Comparison of ENCODE assay signal across 8 cellular contexts in the genomic region with DNA sequence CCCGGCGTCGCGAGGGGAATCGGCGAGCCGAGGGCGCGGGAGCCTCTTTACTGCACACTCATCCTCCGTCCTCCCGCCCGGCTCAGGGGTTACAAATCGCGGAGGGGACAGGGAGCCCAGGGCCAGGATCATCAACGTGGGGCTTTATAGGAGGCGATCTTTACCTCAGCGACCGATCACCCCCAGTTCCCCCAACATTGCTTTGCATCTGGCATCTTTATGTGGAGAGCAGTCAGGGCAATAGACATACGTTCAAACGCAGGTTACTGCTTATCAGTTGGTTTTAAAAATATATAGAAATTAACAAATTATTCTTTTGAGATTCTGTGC. TPM values are rescaled to one million over a fixed set of nuclear protein-coding genes. Genes with fewer than 3 reads are reported as not detected.
DNase-seq lines count a peak whose midpoint lies in the region; ATAC-seq and TF ChIP-seq lines count a peak whose summit lies in the region.

No MANE protein-coding gene starts in this region.

- no peak for TF ChIP-seq POLR2A in ovary (IDR thresholded peaks at IDR 0.05)

- H3K36me3 Mint-ChIP-seq in endodermal cell (ENCODE audit: low read depth), result no peaks in the 10 kb centered on the region

- 1% methylated on average over 20 of the region's 20 CpGs; no CpG with 5 or more reads in 1 of the 2 experiments for WGBS in endodermal cell (ENCODE audit: insufficient coverage in 1 of 2, insufficient read length in 1 of 2), 2 experiments
- WGBS in ovary, 3 donors, result 0 to 1% (median 0%) methylated on average over 20 of the region's 20 CpGs

- H3K4me3 Mint-ChIP-seq in endodermal cell, result peak overlapping the region; percentile 82

- intact Hi-C loops in Panc1 (cut with micrococcal nuclease; ENCODE audit: unreplicated experiment) (no loop called here), ovary (cut with DNase I) (no loop called here)

- ATAC-seq in HG02759 (IDR thresholded peaks at IDR 0.05; ENCODE audit: unreplicated experiment), result peak; percentile 16
- ATAC-seq in Panc1, result no peak

- H3K27ac ChIP-seq in Panc1 (ENCODE audit: low read length) (peak overlapping the region; percentile 87), endodermal cell (ENCODE audit: low read depth, low read length) (peak overlapping the region; percentile 85), ovary (peak overlapping the region; percentile 87 to 92)

- peak overlapping the region; percentile 87 to 96 for H3K4me3 ChIP-seq in Panc1 (ENCODE audit: low read depth in 2 of 2, low read length in 2 of 2)
- H3K4me3 ChIP-seq in endodermal cell (ENCODE audit: low read length), result peak overlapping the region; percentile 91
- H3K4me3 ChIP-seq in ovary, result peak overlapping the region; percentile 76

- no peaks in the 10 kb centered on the region for H3K9me3 ChIP-seq in Panc1 (ENCODE audit: control insufficient read depth, insufficient read depth, low read depth, low read length)
- no peaks in the 10 kb centered on the region for H3K9me3 ChIP-seq in endodermal cell (ENCODE audit: control insufficient read depth, low read length)
- H3K9me3 ChIP-seq in ovary, result no peaks in the 10 kb centered on the region

- in situ Hi-C loops in Panc1 (cut with HindIII; ENCODE audit: low pct_unique_long_range_greater_than_20kb, low sequenced_read_pairs), result no loop called here

- peaks cover 14% of the 10 kb centered on the region for H3K4me1 Mint-ChIP-seq in endodermal cell

- H3K27me3 ChIP-seq in Panc1 (ENCODE audit: control insufficient read depth, insufficient read depth, low read length) (no peaks in the 10 kb centered on the region), endodermal cell (ENCODE audit: control insufficient read depth, insufficient read depth, low read length, poor library complexity, severe bottlenecking) (peaks cover 32% of the 10 kb centered on the region), ovary (no peaks in the 10 kb centered on the region)

- H3K36me3 ChIP-seq in Panc1 (ENCODE audit: control insufficient read depth, insufficient read depth, low read length), result no peaks in the 10 kb centered on the region; the same call in 1 of the 2 replicates
- no peaks in the 10 kb centered on the region for H3K36me3 ChIP-seq in endodermal cell (ENCODE audit: control insufficient read depth, insufficient read depth, low read length)
- no peaks in the 10 kb centered on the region for H3K36me3 ChIP-seq in ovary

- H3K27ac Mint-ChIP-seq in endodermal cell, result peak overlapping the region; percentile 89

- DNase-seq in NCI-H146 (lab: John Stamatoyannopoulos, UW) (peak; percentile 71), NCI-H146 treated with DMSO at 0.1 percent for 48 hours (lab: John Stamatoyannopoulos, UW; ENCODE audit: unreplicated experiment) (no peak), Panc1 (ENCODE audit: low read depth, low spot score) (no peak), endodermal cell (no peak), ovary (no peak), dermis blood vessel endothelial cell (no peak), glomerular visceral epithelial cell (ENCODE audit: extremely low spot score) (no peak)

- no TSS peak for BruUV-seq in Panc1 (replicated peaks; lab: Mats Ljungman, UMichigan)

- H3K27me3 Mint-ChIP-seq in endodermal cell (ENCODE audit: insufficient read depth), result peaks cover 32% of the 10 kb centered on the region

- no peaks in the 10 kb centered on the region for H3K9me3 Mint-ChIP-seq in endodermal cell

- TF ChIP-seq EP300 in ovary (IDR thresholded peaks at IDR 0.05), result no peak

- peaks cover 18% of the 10 kb centered on the region for H3K4me1 ChIP-seq in Panc1 (ENCODE audit: control insufficient read depth, insufficient read depth, low read length)
- no peaks in the 10 kb centered on the region for H3K4me1 ChIP-seq in endodermal cell (ENCODE audit: control insufficient read depth, insufficient read depth, low read length)
- H3K4me1 ChIP-seq in ovary (ENCODE audit: insufficient read depth), result peaks cover 4% of the 10 kb centered on the region

- CTCF ChIA-PET in Panc1 (lab: Charles Lee), result interaction anchor here (0.7 kb wide), 1 partner anchor 338 kb away, joined by 7 read pairs; no protein-coding TSS in a partner anchor

- peak overlapping the region; percentile 89 for H3K9ac ChIP-seq in endodermal cell (ENCODE audit: extremely low read depth, low read length, poor library complexity, severe bottlenecking)

- POLR2A ChIA-PET in Panc1 (lab: Charles Lee), result no interaction called here

- no peak for TF ChIP-seq CTCF in Panc1 (IDR thresholded peaks at IDR 0.05)
- TF ChIP-seq CTCF in endodermal cell (conservative IDR thresholded peaks at IDR 0.05), result no peak
- no peak for TF ChIP-seq CTCF in ovary (IDR thresholded peaks at IDR 0.05)

RNA-seq across cellular contexts. Expression of a gene that starts 0.6 kb away (rescaled TPM):
- total RNA-seq in Panc1 (2021; ENCODE audit: unreplicated experiment) (21.1 TPM), endodermal cell (10 to 100 TPM; 21.0 to 34.2 TPM), ovary (10 to 100 TPM; 14.0 to 28.1 (median 17.3) TPM), dermis blood vessel endothelial cell (23.4 and 27.6 TPM in 2 replicates)
- 12.8 TPM for polyA plus RNA-seq in Panc1 (2012; ENCODE audit: insufficient read length)
- 43.1 TPM for polyA plus RNA-seq in endodermal cell (2013, experiment 1 of 2)
- polyA plus RNA-seq in endodermal cell (2013, experiment 2 of 2), result 41.2 TPM
- polyA plus RNA-seq in ovary, result 10 to 100 TPM; 15.1 to 18.3 TPM
